In genomic region chr2:86789687-86790133, GRCh38 we compare ENCODE assay signal across 15 cellular contexts. TPM values are rescaled to one million over a fixed set of nuclear protein-coding genes. Genes with fewer than 3 reads are reported as not detected.
DNase-seq lines count a peak whose midpoint lies in the region; ATAC-seq and TF ChIP-seq lines count a peak whose summit lies in the region.
"Had no signal": no experiment of that assay in that cellular context is flagged by ENCODE, and none has a peak within 500 bp of the region (broad histone marks: within the 10 kb centered on the region; RNA-seq: fewer than 3 reads in every experiment).

No MANE protein-coding gene starts in this region.

- peaks cover 42% of the 10 kb centered on the region for H3K4me1 Mint-ChIP-seq in activated CD4-positive, alpha-beta T cell treated with anti-CD3 and anti-CD28 coated beads, Interleukin-2, amount 10 ng/mL, durations not matched to agents 7 days and 5 days
- H3K4me1 Mint-ChIP-seq in activated CD8-positive, alpha-beta T cell treated with anti-CD3 and anti-CD28 coated beads for 36 hours (ENCODE audit: low read depth), result peaks cover 48% of the 10 kb centered on the region

- no peak for DNase-seq in activated CD4-positive, alpha-beta T cell treated with anti-CD3 and anti-CD28 coated beads, Interleukin-2, amount 10 ng/mL, durations not matched to agents 7 days and 5 days
- DNase-seq in activated CD4-positive, alpha-beta T cell treated with anti-CD3 and anti-CD28 coated beads, Interleukin-2, amount 50 U/mL, for 4 hours, result no peak
- no peak for DNase-seq in activated CD8-positive, alpha-beta T cell treated with anti-CD3 and anti-CD28 coated beads for 36 hours
- peak; percentile 40 for DNase-seq in stimulated activated naive CD8-positive, alpha-beta T cell treated with anti-CD3 and anti-CD28 coated beads, Interleukin-15, Interleukin-2, amounts not matched to agents 100 U/mL and 50 U/mL, for 24 hours
- no peak for DNase-seq in activated effector memory CD4-positive, alpha-beta T cell treated with anti-CD3 and anti-CD28 coated beads, Interleukin-2, amount 50 U/mL, for 16 hours
- DNase-seq in NCI-H345 treated with DMSO at 0.1 percent for 48 hours (lab: John Stamatoyannopoulos, UW; ENCODE audit: unreplicated experiment), result no peak
- DNase-seq: activated CD4-positive, CD25-positive, alpha-beta regulatory T cell treated with anti-CD3 and anti-CD28 coated beads, Interleukin-2, amount 50 U/mL, for 72 hours; brain microvascular endothelial cell; GDM1; HCEC 1CT; NCI-H345 had no signal

- intact Hi-C loops in activated CD8-positive, alpha-beta T cell treated with anti-CD3 and anti-CD28 coated beads for 36 hours (cut with micrococcal nuclease), result loop anchor here (2.0 kb wide), 1 partner anchor 35 kb away; no protein-coding TSS in a partner anchor

- peaks cover 3% of the 10 kb centered on the region for H3K36me3 Mint-ChIP-seq in activated CD4-positive, alpha-beta T cell treated with anti-CD3 and anti-CD28 coated beads, Interleukin-2, amount 10 ng/mL, durations not matched to agents 7 days and 5 days (ENCODE audit: low read depth)
- peaks cover 69% of the 10 kb centered on the region for H3K36me3 Mint-ChIP-seq in activated CD8-positive, alpha-beta T cell treated with anti-CD3 and anti-CD28 coated beads for 36 hours (ENCODE audit: low read depth)

- H3K9me3 Mint-ChIP-seq in activated CD4-positive, alpha-beta T cell treated with anti-CD3 and anti-CD28 coated beads, Interleukin-2, amount 10 ng/mL, durations not matched to agents 7 days and 5 days, result peaks cover under 1% of the 10 kb centered on the region
- no peaks in the 10 kb centered on the region for H3K9me3 Mint-ChIP-seq in activated CD8-positive, alpha-beta T cell treated with anti-CD3 and anti-CD28 coated beads for 36 hours

- H3K9me3 ChIP-seq in iPS-20b (ENCODE audit: insufficient read depth, low read depth, low read length), result peaks cover 5% of the 10 kb centered on the region; the same call in 1 of the 2 replicates

- POLR2A ChIA-PET in activated CD4-positive, alpha-beta T cell treated with anti-CD3 and anti-CD28 coated beads, Interleukin-2, amount 10 ng/mL, durations not matched to agents 7 days and 5 days (lab: Charles Lee), result no interaction called here
- POLR2A ChIA-PET in activated CD8-positive, alpha-beta T cell treated with anti-CD3 and anti-CD28 coated beads for 36 hours (lab: Charles Lee), result interaction anchor here (1.0 to 8.5 kb wide), 8 partner anchors 10 to 45 kb away, joined by 3 to 156 read pairs (median 8); no protein-coding TSS in a partner anchor

- peak overlapping the region; percentile 40; the same call in 1 of the 2 replicates for H3K4me3 ChIP-seq in iPS-20b (ENCODE audit: low read length)

- H3K27me3 ChIP-seq in iPS-20b (ENCODE audit: insufficient read depth, low read length), result peaks cover 82% of the 10 kb centered on the region

- no peak overlapping the region for H3K9ac ChIP-seq in iPS-20b (ENCODE audit: low read depth, low read length)

- TF ChIP-seq CTCF in activated CD8-positive, alpha-beta T cell treated with anti-CD3 and anti-CD28 coated beads for 36 hours (IDR thresholded peaks at IDR 0.05), result no peak

- H3K4me1 ChIP-seq in iPS-20b (ENCODE audit: insufficient read depth, low read length), result no peaks in the 10 kb centered on the region

- H3K4me3 Mint-ChIP-seq in activated CD4-positive, alpha-beta T cell treated with anti-CD3 and anti-CD28 coated beads, Interleukin-2, amount 10 ng/mL, durations not matched to agents 7 days and 5 days, result peak overlapping the region; percentile 50
- H3K4me3 Mint-ChIP-seq in activated CD8-positive, alpha-beta T cell treated with anti-CD3 and anti-CD28 coated beads for 36 hours, result peak overlapping the region; percentile 96

- no peaks in the 10 kb centered on the region for H3K36me3 ChIP-seq in iPS-20b (ENCODE audit: insufficient read depth, low read depth, low read length)
- H3K36me3 ChIP-seq: brain microvascular endothelial cell had no signal

- CTCF ChIA-PET in activated CD4-positive, alpha-beta T cell treated with anti-CD3 and anti-CD28 coated beads, Interleukin-2, amount 10 ng/mL, durations not matched to agents 7 days and 5 days (lab: Charles Lee), result no interaction called here
- CTCF ChIA-PET in activated CD8-positive, alpha-beta T cell treated with anti-CD3 and anti-CD28 coated beads for 36 hours (lab: Charles Lee), result interaction anchor here (1.0 kb wide), 1 partner anchor 18 kb away, joined by 5 read pairs; no protein-coding TSS in a partner anchor

- no peak overlapping the region for H3K27ac ChIP-seq in iPS-20b (ENCODE audit: low read length)
- H3K27ac ChIP-seq: brain microvascular endothelial cell had no signal

- H3K27me3 Mint-ChIP-seq in activated CD4-positive, alpha-beta T cell treated with anti-CD3 and anti-CD28 coated beads, Interleukin-2, amount 10 ng/mL, durations not matched to agents 7 days and 5 days, result peaks cover 60% of the 10 kb centered on the region
- H3K27me3 Mint-ChIP-seq in activated CD8-positive, alpha-beta T cell treated with anti-CD3 and anti-CD28 coated beads for 36 hours, result no peaks in the 10 kb centered on the region

- no peak for ATAC-seq in activated CD8-positive, alpha-beta T cell treated with anti-CD3 and anti-CD28 coated beads for 36 hours
- no peak for ATAC-seq in stimulated activated naive CD8-positive, alpha-beta T cell treated with anti-CD3 and anti-CD28 coated beads, Interleukin-15, Interleukin-2, amounts not matched to agents 100 U/mL and 50 U/mL, for 24 hours
- ATAC-seq in HG02763 (IDR thresholded peaks at IDR 0.05; ENCODE audit: unreplicated experiment), result no peak

- no peak overlapping the region for H3K27ac Mint-ChIP-seq in activated CD4-positive, alpha-beta T cell treated with anti-CD3 and anti-CD28 coated beads, Interleukin-2, amount 10 ng/mL, durations not matched to agents 7 days and 5 days
- peak overlapping the region; percentile 100 for H3K27ac Mint-ChIP-seq in activated CD8-positive, alpha-beta T cell treated with anti-CD3 and anti-CD28 coated beads for 36 hours

RNA-seq across cellular contexts. Expression of gene CD8A, which starts 1.0 kb away (rescaled TPM):
- total RNA-seq in activated CD4-positive, alpha-beta T cell treated with anti-CD3 and anti-CD28 coated beads, Interleukin-2, amount 10 ng/mL, durations not matched to agents 7 days and 5 days, result under 1 TPM; 0.72 to 0.77 TPM
- 100 to 1,000 TPM; 419 to 432 TPM for total RNA-seq in activated CD8-positive, alpha-beta T cell treated with anti-CD3 and anti-CD28 coated beads for 36 hours
- total RNA-seq: M059J, RPMI7951 had no signal

Comparison
In these comparisons a context has a peak if more than half of its experiments do, and no peak if none do; other contexts are left out.
1. RNA of gene CD8A, which starts 1.0 kb away (total RNA-seq): 419 to 432 TPM in activated CD8-positive, alpha-beta T cell treated with anti-CD3 and anti-CD28 coated beads for 36 hours; 0.72 to 0.77 TPM in activated CD4-positive, alpha-beta T cell treated with anti-CD3 and anti-CD28 coated beads, Interleukin-2, amount 10 ng/mL, durations not matched to agents 7 days and 5 days; every median in the first group is over 100 times any median in the second.